ENCODE assay signal across 20 cellular contexts in genomic region chr9:121303456-121304451, GRCh38. TPM values are rescaled to one million over a fixed set of nuclear protein-coding genes. Genes with fewer than 3 reads are reported as not detected.
A peak's percentile ranks its signal among the peaks of the same experiment; 100 is the strongest.
DNase-seq lines count a peak whose midpoint lies in the region; ATAC-seq and TF ChIP-seq lines count a peak whose summit lies in the region.
"Had no signal": no experiment of that assay in that cellular context is flagged by ENCODE, and none has a peak within 500 bp of the region (broad histone marks: within the 10 kb centered on the region; RNA-seq: fewer than 3 reads in every experiment).

No MANE protein-coding gene starts in this region.

- H3K36me3 ChIP-seq in psoas muscle (ENCODE audit: insufficient read depth in 1 of 2, low read depth in 1 of 2): peaks cover 0 to 67% of the 10 kb centered on the region in 2 donors
- H3K36me3 ChIP-seq in tibial nerve: peaks cover 12 to 72% (median 37%) of the 10 kb centered on the region in 3 donors
- H3K36me3 ChIP-seq: BE2C had no signal

- H3K4me1 ChIP-seq in psoas muscle (peaks cover 27% of the 10 kb centered on the region), tibial nerve (peaks cover 0 to 91% (median 56%) of the 10 kb centered on the region in 4 donors)
- H3K4me1 ChIP-seq: BE2C had no signal

- H3K27ac Mint-ChIP-seq in chondrocyte (ENCODE audit: unreplicated experiment): no peak overlapping the region
- H3K27ac Mint-ChIP-seq: activated T-helper 2 cell treated with anti-CD3 and anti-CD28 coated beads, Interferon-gamma antibody, Interleukin-2, Interleukin-4, amounts not matched to agents 10 μg/mL and 5 μg/mL and 100 μg/mL, durations not matched to agents 14 hours and 24 hours and 36 hours; nephron progenitor cell had no signal

- peaks cover 26% of the 10 kb centered on the region for H3K36me3 Mint-ChIP-seq in chondrocyte (ENCODE audit: low read depth)

- H3K27ac ChIP-seq in psoas muscle: no peak overlapping the region
- peak overlapping the region; percentile 86 to 98 (median 90) for H3K27ac ChIP-seq in tibial nerve
- H3K27ac ChIP-seq: KMS-11 had no signal

- H3K4me3 ChIP-seq in psoas muscle: peak overlapping the region; percentile 75
- peak overlapping the region; percentile 5 to 74 (median 42) for H3K4me3 ChIP-seq in tibial nerve

- no peak for TF ChIP-seq EP300 in tibial nerve (IDR thresholded peaks at IDR 0.05)

- no peaks in the 10 kb centered on the region for H3K9me3 ChIP-seq in psoas muscle
- H3K9me3 ChIP-seq in tibial nerve: no peaks in the 10 kb centered on the region
- H3K9me3 ChIP-seq: BE2C had no signal

- 84 to 90% (median 86%) methylated on average over 3 of the region's 3 CpGs for WGBS in psoas muscle, 3 donors
- 63 to 74% methylated on average over 3 of the region's 3 CpGs for WGBS in tibial nerve, 2 donors

- TF ChIP-seq POLR2A in tibial nerve (IDR thresholded peaks at IDR 0.05): no peak

- TF ChIP-seq CTCF in chondrocyte (IDR thresholded peaks at IDR 0.05) (no peak), psoas muscle (IDR thresholded peaks at IDR 0.05) (no peak), tibial nerve (IDR thresholded peaks at IDR 0.05) (no peak)

- intact Hi-C loops in left cardiac atrium (cut with DNase I): no loop called here
- intact Hi-C loops in psoas muscle (cut with DNase I): no loop called here

- ATAC-seq in left cardiac atrium (no peak), psoas muscle (peak in 2 of 4 donors; percentile 63 to 72), GM18861 (IDR thresholded peaks at IDR 0.05; ENCODE audit: unreplicated experiment) (no peak), HG02623 (IDR thresholded peaks at IDR 0.05; ENCODE audit: unreplicated experiment) (no peak)

- no peaks in the 10 kb centered on the region for H3K9me3 Mint-ChIP-seq in chondrocyte (ENCODE audit: low read depth)
- H3K9me3 Mint-ChIP-seq: activated T-helper 2 cell treated with anti-CD3 and anti-CD28 coated beads, Interferon-gamma antibody, Interleukin-2, Interleukin-4, amounts not matched to agents 10 μg/mL and 5 μg/mL and 100 μg/mL, durations not matched to agents 14 hours and 24 hours and 36 hours; nephron progenitor cell had no signal

- no peaks in the 10 kb centered on the region for H3K27me3 ChIP-seq in psoas muscle (ENCODE audit: insufficient read depth in 3 of 3, low read length in 2 of 3)
- no peaks in the 10 kb centered on the region for H3K27me3 ChIP-seq in tibial nerve

- DNase-seq in chondrocyte (ENCODE audit: low spot score) (peak; percentile 43), left cardiac atrium (peak; percentile 33), psoas muscle (peak in 1 of 2 donors; percentile 71), tibial nerve (ENCODE audit: low spot score in 2 of 2) (peak in 1 of 2 donors; percentile 17), NCI-H2107 (lab: John Stamatoyannopoulos, UW) (no peak), dedifferentiated amniotic fluid mesenchymal stem cell (ENCODE audit: extremely low spot score) (no peak)
- DNase-seq: activated CD4-positive, CD25-positive, alpha-beta regulatory T cell treated with anti-CD3 and anti-CD28 coated beads, Interleukin-2, amount 50 U/mL, for 72 hours; BE2C; central memory CD4-positive, alpha-beta T cell; foreskin melanocyte; mesendoderm; NCI-H1092; NCI-H2081; NCI-H526; nephron progenitor cell; stimulated activated CD4-positive, alpha-beta T cell treated with anti-CD3 and anti-CD28 coated beads, Interleukin-1b, Interleukin-23, amount 100 ng/mL, for 48 hours had no signal

- H3K4me1 Mint-ChIP-seq in chondrocyte (ENCODE audit: low read depth): peaks cover 19% of the 10 kb centered on the region

- no peak overlapping the region for H3K4me3 Mint-ChIP-seq in chondrocyte (ENCODE audit: unreplicated experiment)
- H3K4me3 Mint-ChIP-seq: nephron progenitor cell had no signal

- H3K27me3 Mint-ChIP-seq in chondrocyte (ENCODE audit: low read depth): no peaks in the 10 kb centered on the region

RNA-seq across cellular contexts. Expression of gene GSN, which starts 35.8 kb away (rescaled TPM):
- 260 to 291 TPM (median 290 TPM) in 3 replicates for total RNA-seq in chondrocyte
- 1,000 to 10,000 TPM in 1 of 2 donors, 100 to 1,000 TPM in 1; 881 to 1,287 TPM for total RNA-seq in left cardiac atrium
- total RNA-seq in psoas muscle: 100 to 1,000 TPM; 140 to 490 (median 211) TPM
- polyA plus RNA-seq in psoas muscle: 100 to 1,000 TPM; 199 to 225 (median 208) TPM
- 1,000 to 10,000 TPM; 1,899 to 6,678 (median 4,539) TPM for total RNA-seq in tibial nerve

Comparison
In these comparisons a context has a peak if more than half of its experiments do, and no peak if none do; other contexts are left out.
1. DNase-seq: peak in chondrocyte (single experiment) and left cardiac atrium (single experiment); none in NCI-H2107 (single experiment) and dedifferentiated amniotic fluid mesenchymal stem cell (single experiment).